In genomic region chr2:100786297-100786658, GRCh38 we compare ENCODE assay signal across 8 cellular contexts. TPM values are rescaled to one million over a fixed set of nuclear protein-coding genes. Genes with fewer than 3 reads are reported as not detected.
A peak's percentile ranks its signal among the peaks of the same experiment; 100 is the strongest.
DNase-seq lines count a peak whose midpoint lies in the region; ATAC-seq and TF ChIP-seq lines count a peak whose summit lies in the region.

No MANE protein-coding gene starts in this region.

- no peaks in the 10 kb centered on the region for H3K36me3 ChIP-seq in adipocyte (ENCODE audit: control insufficient read depth, insufficient read depth, low read length, severe bottlenecking)
- H3K36me3 ChIP-seq in stomach, result no peaks in the 10 kb centered on the region

- ATAC-seq in Right ventricle myocardium superior (ENCODE audit: poor library complexity), result peak; percentile 92

- TF ChIP-seq CTCF in HFF-Myc (IDR thresholded peaks at IDR 0.05; ENCODE audit: low read depth, low read length, missing control alignments) (no peak), stomach (IDR thresholded peaks at IDR 0.05) (no peak), CD14-positive monocyte (IDR thresholded peaks at IDR 0.05) (no peak)

- DNase-seq in HFF-Myc (ENCODE audit: extremely low read depth, low read depth) (peak; percentile 40), adipocyte (ENCODE audit: low read depth) (peak; percentile 89), Right ventricle myocardium superior (peak; percentile 55), stomach (peak; percentile 40), NCI-H2171 treated with DMSO at 0.1 percent for 48 hours (lab: John Stamatoyannopoulos, UW) (no peak), NCI-H526 treated with DMSO at 0.1 percent for 48 hours (lab: John Stamatoyannopoulos, UW) (no peak), CD14-positive monocyte (ENCODE audit: low spot score) (no peak)
- DNase-seq in activated T-helper 2 cell treated with anti-CD3 and anti-CD28 coated beads, Interferon-gamma antibody, Interleukin-2, Interleukin-4, amounts not matched to agents 10 μg/mL and 5 μg/mL and 100 μg/mL, durations not matched to agents 14 hours and 24 hours and 36 hours (ENCODE audit: low spot score), result no peak

- H3K27ac Mint-ChIP-seq in activated T-helper 2 cell treated with anti-CD3 and anti-CD28 coated beads, Interferon-gamma antibody, Interleukin-2, Interleukin-4, amounts not matched to agents 10 μg/mL and 5 μg/mL and 100 μg/mL, durations not matched to agents 14 hours and 24 hours and 36 hours, result no peak overlapping the region
- peak overlapping the region in 2 of 7 donors; percentile 1 to 16 for H3K27ac Mint-ChIP-seq in CD14-positive monocyte

- H3K9ac ChIP-seq in adipocyte (ENCODE audit: low read length), result no peak overlapping the region

- H3K4me1 ChIP-seq in adipocyte (ENCODE audit: control insufficient read depth, insufficient read depth, low read length), result no peaks in the 10 kb centered on the region
- H3K4me1 ChIP-seq in stomach, result peaks cover 0 to 15% (median 4%) of the 10 kb centered on the region in 4 donors

- H3K4me1 Mint-ChIP-seq in activated T-helper 2 cell treated with anti-CD3 and anti-CD28 coated beads, Interferon-gamma antibody, Interleukin-2, Interleukin-4, amounts not matched to agents 10 μg/mL and 5 μg/mL and 100 μg/mL, durations not matched to agents 14 hours and 24 hours and 36 hours (ENCODE audit: low read depth), result no peaks in the 10 kb centered on the region
- H3K4me1 Mint-ChIP-seq in CD14-positive monocyte, result no peaks in the 10 kb centered on the region

- no peaks in the 10 kb centered on the region for H3K27me3 ChIP-seq in adipocyte (replicated peaks; ENCODE audit: control insufficient read depth, insufficient read depth, low read length)
- no peaks in the 10 kb centered on the region for H3K27me3 ChIP-seq in stomach

- intact Hi-C loops in Right ventricle myocardium superior (cut with DNase I) (no loop called here), stomach (cut with DNase I; ENCODE audit: low total_unique reads) (no loop called here), CD14-positive monocyte (cut with micrococcal nuclease) (no loop called here)
- intact Hi-C loops in activated T-helper 2 cell treated with anti-CD3 and anti-CD28 coated beads, Interferon-gamma antibody, Interleukin-2, Interleukin-4, amounts not matched to agents 10 μg/mL and 5 μg/mL and 100 μg/mL, durations not matched to agents 14 hours and 24 hours and 36 hours (cut with micrococcal nuclease), result no loop called here

- H3K4me3 ChIP-seq in HFF-Myc (replicated peaks; ENCODE audit: low read depth, low read length) (no peak overlapping the region), adipocyte (ENCODE audit: low read length) (no peak overlapping the region), stomach (no peak overlapping the region)

- no peak for TF ChIP-seq POLR2A in stomach (IDR thresholded peaks at IDR 0.05)

- H3K9me3 Mint-ChIP-seq in activated T-helper 2 cell treated with anti-CD3 and anti-CD28 coated beads, Interferon-gamma antibody, Interleukin-2, Interleukin-4, amounts not matched to agents 10 μg/mL and 5 μg/mL and 100 μg/mL, durations not matched to agents 14 hours and 24 hours and 36 hours, result no peaks in the 10 kb centered on the region
- H3K9me3 Mint-ChIP-seq in CD14-positive monocyte, result peaks cover 0 to 5% (median 2%) of the 10 kb centered on the region in 7 donors

- WGBS in stomach, 5 donors, result 53 to 72% (median 60%) methylated on average over 7 of the region's 7 CpGs

- no peak overlapping the region for H3K4me3 Mint-ChIP-seq in activated T-helper 2 cell treated with anti-CD3 and anti-CD28 coated beads, Interferon-gamma antibody, Interleukin-2, Interleukin-4, amounts not matched to agents 10 μg/mL and 5 μg/mL and 100 μg/mL, durations not matched to agents 14 hours and 24 hours and 36 hours (ENCODE audit: low read depth)
- H3K4me3 Mint-ChIP-seq in CD14-positive monocyte, result no peak overlapping the region

- no peaks in the 10 kb centered on the region for H3K36me3 Mint-ChIP-seq in activated T-helper 2 cell treated with anti-CD3 and anti-CD28 coated beads, Interferon-gamma antibody, Interleukin-2, Interleukin-4, amounts not matched to agents 10 μg/mL and 5 μg/mL and 100 μg/mL, durations not matched to agents 14 hours and 24 hours and 36 hours (ENCODE audit: low read depth)
- no peaks in the 10 kb centered on the region for H3K36me3 Mint-ChIP-seq in CD14-positive monocyte

- no peaks in the 10 kb centered on the region for H3K27me3 Mint-ChIP-seq in activated T-helper 2 cell treated with anti-CD3 and anti-CD28 coated beads, Interferon-gamma antibody, Interleukin-2, Interleukin-4, amounts not matched to agents 10 μg/mL and 5 μg/mL and 100 μg/mL, durations not matched to agents 14 hours and 24 hours and 36 hours (ENCODE audit: low read depth)
- H3K27me3 Mint-ChIP-seq in CD14-positive monocyte (ENCODE audit: low read depth in 3 of 3), result peaks cover 0 to 6% (median 2%) of the 10 kb centered on the region in 3 donors

- H3K9me3 ChIP-seq in adipocyte (ENCODE audit: control insufficient read depth, low read length), result no peaks in the 10 kb centered on the region
- no peaks in the 10 kb centered on the region for H3K9me3 ChIP-seq in stomach

- TF ChIP-seq EP300 in stomach (IDR thresholded peaks at IDR 0.05), result no peak

- H3K27ac ChIP-seq in stomach, result peak overlapping the region in 3 of 5 donors; percentile 8 to 41 (median 10)

RNA-seq across cellular contexts. Expression of gene NPAS2, which starts 33.7 kb away (rescaled TPM):
- total RNA-seq in Right ventricle myocardium superior (38.0 TPM), stomach (100 to 1,000 TPM in 1 of 5 donors, 10 to 100 TPM in 4; 18.0 to 148 (median 33.9) TPM)
- polyA plus RNA-seq in stomach (10 to 100 TPM; 13.1 to 32.2 (median 23.7) TPM), CD14-positive monocyte (not detected)
- total RNA-seq in activated T-helper 2 cell treated with anti-CD3 and anti-CD28 coated beads, Interferon-gamma antibody, Interleukin-2, Interleukin-4, amounts not matched to agents 10 μg/mL and 5 μg/mL and 100 μg/mL, durations not matched to agents 14 hours and 24 hours and 36 hours, result 4.2 and 5.6 TPM in 2 replicates

Comparison
In these comparisons a context has a peak if more than half of its experiments do, and no peak if none do; other contexts are left out.
1. DNase-seq: peak in HFF-Myc (single experiment), adipocyte (single experiment), Right ventricle myocardium superior (single experiment) and stomach (single experiment); none in NCI-H2171 treated with DMSO at 0.1 percent for 48 hours (single experiment), NCI-H526 treated with DMSO at 0.1 percent for 48 hours (single experiment), activated T-helper 2 cell treated with anti-CD3 and anti-CD28 coated beads, Interferon-gamma antibody, Interleukin-2, Interleukin-4, amounts not matched to agents 10 μg/mL and 5 μg/mL and 100 μg/mL, durations not matched to agents 14 hours and 24 hours and 36 hours (single experiment) and CD14-positive monocyte (single experiment).